Comparison of ENCODE assay signal across 15 cellular contexts in genomic region chr1:16062687-16063075, GRCh38. TPM values are rescaled to one million over a fixed set of nuclear protein-coding genes. Genes with fewer than 3 reads are reported as not detected.
"Had no signal": no experiment of that assay in that cellular context is flagged by ENCODE, and none has a peak within 500 bp of the region (broad histone marks: within the 10 kb centered on the region; RNA-seq: fewer than 3 reads in every experiment).

No MANE protein-coding gene starts in this region.

RNA-seq across cellular contexts. Expression of gene FAM131C, which starts 10.8 kb away (rescaled TPM):
- total RNA-seq: T-helper 17 cell had no signal

RNA-seq across cellular contexts. Expression of gene CLCNKB, which starts 19.1 kb away (rescaled TPM):
- total RNA-seq: activated CD4-positive, alpha-beta memory T cell treated with anti-CD3 and anti-CD28 coated beads, Interleukin-2, amount 10 ng/mL, durations not matched to agents 7 days and 5 days; activated CD4-positive, alpha-beta T cell treated with anti-CD3 and anti-CD28 coated beads for 36 hours; activated CD4-positive, alpha-beta T cell treated with anti-CD3 and anti-CD28 coated beads, Interleukin-2, amount 10 ng/mL, durations not matched to agents 7 days and 5 days; activated CD8-positive, alpha-beta memory T cell treated with anti-CD3 and anti-CD28 coated beads, Interleukin-2, amount 10 ng/mL, durations not matched to agents 7 days and 5 days; activated CD8-positive, alpha-beta T cell treated with anti-CD3 and anti-CD28 coated beads, Interleukin-2, amount 10 ng/mL, durations not matched to agents 7 days and 5 days; activated naive CD8-positive, alpha-beta T cell treated with anti-CD3 and anti-CD28 coated beads, Interleukin-2, amount 10 ng/mL, durations not matched to agents 7 days and 5 days; activated T-helper 2 cell treated with anti-CD3 and anti-CD28 coated beads, Interferon-gamma antibody, Interleukin-2, Interleukin-4, amounts not matched to agents 10 μg/mL and 5 μg/mL and 100 μg/mL, durations not matched to agents 14 hours and 24 hours and 36 hours; ascending aorta; T-cell; T-helper 1 cell treated with Interleukin-12 subunit alpha and Interleukin-12 subunit beta and Interleukin-4 antibody, amounts not matched to agents 30 ng/mL and 1 ng/mL, for 36 hours; T-helper 17 cell; T-helper 2 cell treated with Interferon-gamma antibody and Interleukin-4, amounts not matched to agents 100 ng/mL and 5 ng/mL, for 36 hours had no signal

RNA-seq across cellular contexts. Expression of gene CLCNKA, which starts 40.8 kb away (rescaled TPM):
- total RNA-seq: activated CD4-positive, alpha-beta T cell treated with anti-CD3 and anti-CD28 coated beads for 36 hours; activated CD4-positive, alpha-beta T cell treated with anti-CD3 and anti-CD28 coated beads, Interleukin-2, amount 10 ng/mL, durations not matched to agents 7 days and 5 days; activated CD8-positive, alpha-beta memory T cell treated with anti-CD3 and anti-CD28 coated beads, Interleukin-2, amount 10 ng/mL, durations not matched to agents 7 days and 5 days; activated CD8-positive, alpha-beta T cell treated with anti-CD3 and anti-CD28 coated beads, Interleukin-2, amount 10 ng/mL, durations not matched to agents 7 days and 5 days; activated naive CD8-positive, alpha-beta T cell treated with anti-CD3 and anti-CD28 coated beads, Interleukin-2, amount 10 ng/mL, durations not matched to agents 7 days and 5 days; activated T-helper 2 cell treated with anti-CD3 and anti-CD28 coated beads, Interferon-gamma antibody, Interleukin-2, Interleukin-4, amounts not matched to agents 10 μg/mL and 5 μg/mL and 100 μg/mL, durations not matched to agents 14 hours and 24 hours and 36 hours; ascending aorta; T-cell; T-helper 1 cell treated with Interleukin-12 subunit alpha and Interleukin-12 subunit beta and Interleukin-4 antibody, amounts not matched to agents 30 ng/mL and 1 ng/mL, for 36 hours; T-helper 17 cell; T-helper 2 cell treated with Interferon-gamma antibody and Interleukin-4, amounts not matched to agents 100 ng/mL and 5 ng/mL, for 36 hours had no signal

RNA-seq across cellular contexts. Expression of gene HSPB7, which starts 44.8 kb away (rescaled TPM):
- total RNA-seq: activated CD4-positive, alpha-beta memory T cell treated with anti-CD3 and anti-CD28 coated beads, Interleukin-2, amount 10 ng/mL, durations not matched to agents 7 days and 5 days; activated CD4-positive, alpha-beta T cell treated with anti-CD3 and anti-CD28 coated beads for 36 hours; activated CD4-positive, alpha-beta T cell treated with anti-CD3 and anti-CD28 coated beads, Interleukin-2, amount 10 ng/mL, durations not matched to agents 7 days and 5 days; activated CD8-positive, alpha-beta memory T cell treated with anti-CD3 and anti-CD28 coated beads, Interleukin-2, amount 10 ng/mL, durations not matched to agents 7 days and 5 days; activated CD8-positive, alpha-beta T cell treated with anti-CD3 and anti-CD28 coated beads, Interleukin-2, amount 10 ng/mL, durations not matched to agents 7 days and 5 days; activated naive CD8-positive, alpha-beta T cell treated with anti-CD3 and anti-CD28 coated beads, Interleukin-2, amount 10 ng/mL, durations not matched to agents 7 days and 5 days; activated T-helper 2 cell treated with anti-CD3 and anti-CD28 coated beads, Interferon-gamma antibody, Interleukin-2, Interleukin-4, amounts not matched to agents 10 μg/mL and 5 μg/mL and 100 μg/mL, durations not matched to agents 14 hours and 24 hours and 36 hours; T-helper 1 cell treated with Interleukin-12 subunit alpha and Interleukin-12 subunit beta and Interleukin-4 antibody, amounts not matched to agents 30 ng/mL and 1 ng/mL, for 36 hours; T-helper 17 cell; T-helper 2 cell treated with Interferon-gamma antibody and Interleukin-4, amounts not matched to agents 100 ng/mL and 5 ng/mL, for 36 hours had no signal

RNA-seq across cellular contexts. Expression of gene SRARP, which starts 58.6 kb away (rescaled TPM):
- total RNA-seq: activated CD4-positive, alpha-beta memory T cell treated with anti-CD3 and anti-CD28 coated beads, Interleukin-2, amount 10 ng/mL, durations not matched to agents 7 days and 5 days; activated CD4-positive, alpha-beta T cell treated with anti-CD3 and anti-CD28 coated beads for 36 hours; activated CD4-positive, alpha-beta T cell treated with anti-CD3 and anti-CD28 coated beads, Interleukin-2, amount 10 ng/mL, durations not matched to agents 7 days and 5 days; activated CD8-positive, alpha-beta memory T cell treated with anti-CD3 and anti-CD28 coated beads, Interleukin-2, amount 10 ng/mL, durations not matched to agents 7 days and 5 days; activated CD8-positive, alpha-beta T cell treated with anti-CD3 and anti-CD28 coated beads, Interleukin-2, amount 10 ng/mL, durations not matched to agents 7 days and 5 days; activated naive CD8-positive, alpha-beta T cell treated with anti-CD3 and anti-CD28 coated beads, Interleukin-2, amount 10 ng/mL, durations not matched to agents 7 days and 5 days; activated T-helper 2 cell treated with anti-CD3 and anti-CD28 coated beads, Interferon-gamma antibody, Interleukin-2, Interleukin-4, amounts not matched to agents 10 μg/mL and 5 μg/mL and 100 μg/mL, durations not matched to agents 14 hours and 24 hours and 36 hours; ascending aorta; cardiac septum; T-cell; T-helper 1 cell treated with Interleukin-12 subunit alpha and Interleukin-12 subunit beta and Interleukin-4 antibody, amounts not matched to agents 30 ng/mL and 1 ng/mL, for 36 hours; T-helper 17 cell; T-helper 2 cell treated with Interferon-gamma antibody and Interleukin-4, amounts not matched to agents 100 ng/mL and 5 ng/mL, for 36 hours; WTC11 had no signal
- polyA plus RNA-seq: adipose tissue had no signal
